Comparison of ENCODE assay signal across 36 cellular contexts in the genomic region with DNA sequence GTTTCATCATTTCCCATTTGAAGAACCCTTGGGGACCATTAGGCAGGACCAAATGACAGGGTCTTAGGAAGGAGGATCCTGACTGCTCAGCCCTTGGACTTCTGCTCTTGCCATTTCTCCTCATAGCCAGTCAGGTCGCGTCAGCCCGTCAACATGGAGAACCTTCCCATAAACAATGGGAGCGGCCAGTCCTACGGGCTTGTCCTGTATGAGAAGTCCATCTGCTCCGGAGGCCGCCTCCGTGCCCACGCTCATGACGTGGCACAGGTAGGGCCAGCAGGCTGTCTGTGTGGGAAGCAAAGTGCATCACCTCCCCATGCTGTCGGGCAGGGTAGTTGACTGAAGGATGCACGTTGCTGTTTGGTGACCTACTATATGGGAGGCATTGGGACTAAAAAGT. TPM values are rescaled to one million over a fixed set of nuclear protein-coding genes. Genes with fewer than 3 reads are reported as not detected.
"Had no signal": no experiment of that assay in that cellular context is flagged by ENCODE, and none has a peak within 500 bp of the region (broad histone marks: within the 10 kb centered on the region; RNA-seq: fewer than 3 reads in every experiment).

No MANE protein-coding gene starts in this region.

- H3K9me3 Mint-ChIP-seq: endodermal cell had no signal

- H3K4me1 Mint-ChIP-seq: activated CD4-positive, alpha-beta T cell treated with anti-CD3 and anti-CD28 coated beads for 36 hours; activated CD4-positive, alpha-beta T cell treated with anti-CD3 and anti-CD28 coated beads, Interleukin-2, amount 10 ng/mL, durations not matched to agents 24 days and 14 days; activated CD8-positive, alpha-beta memory T cell treated with anti-CD3 and anti-CD28 coated beads, Interleukin-2, amount 10 ng/mL, durations not matched to agents 7 days and 5 days; activated naive CD8-positive, alpha-beta T cell treated with anti-CD3 and anti-CD28 coated beads for 36 hours; activated naive CD8-positive, alpha-beta T cell treated with anti-CD3 and anti-CD28 coated beads, Interleukin-2, amount 50 U/mL, for 24 hours; brain; central memory CD8-positive, alpha-beta T cell; endodermal cell; T-helper 17 cell had no signal

- H3K27me3 Mint-ChIP-seq: activated CD4-positive, alpha-beta memory T cell treated with anti-CD3 and anti-CD28 coated beads for 36 hours; activated CD4-positive, alpha-beta T cell treated with anti-CD3 and anti-CD28 coated beads, Interleukin-2, amount 10 ng/mL, durations not matched to agents 24 days and 14 days; activated CD8-positive, alpha-beta memory T cell treated with anti-CD3 and anti-CD28 coated beads, Interleukin-2, amount 10 ng/mL, durations not matched to agents 7 days and 5 days; activated naive CD8-positive, alpha-beta T cell treated with anti-CD3 and anti-CD28 coated beads for 36 hours; activated naive CD8-positive, alpha-beta T cell treated with anti-CD3 and anti-CD28 coated beads, Interleukin-2, amount 50 U/mL, for 24 hours; central memory CD8-positive, alpha-beta T cell; T-helper 17 cell had no signal

- ATAC-seq: activated CD4-positive, alpha-beta T cell treated with anti-CD3 and anti-CD28 coated beads for 36 hours; activated CD8-positive, alpha-beta memory T cell treated with anti-CD3 and anti-CD28 coated beads, Interleukin-2, amount 10 ng/mL, durations not matched to agents 7 days and 5 days; activated CD8-positive, alpha-beta T cell treated with anti-CD3 and anti-CD28 coated beads, Interleukin-2, amount 10 ng/mL, durations not matched to agents 7 days and 5 days; activated naive CD8-positive, alpha-beta T cell treated with anti-CD3 and anti-CD28 coated beads, Interleukin-2, amount 50 U/mL, for 24 hours; activated T-cell treated with anti-CD3 and anti-CD28 coated beads, Interleukin-2, amount 50 U/mL, for 72 hours; esophagus mucosa; foreskin keratinocyte; gastrocnemius medialis; heart left ventricle; T-helper 17 cell had no signal

- H3K27ac ChIP-seq: adrenal gland, coronary artery, dorsolateral prefrontal cortex, foreskin keratinocyte, gastrocnemius medialis, heart left ventricle, WERI-Rb-1 had no signal

- H3K36me3 ChIP-seq: adrenal gland, gastrocnemius medialis, heart left ventricle, WERI-Rb-1 had no signal

- H3K27ac Mint-ChIP-seq: activated CD4-positive, alpha-beta memory T cell treated with anti-CD3 and anti-CD28 coated beads for 36 hours; activated CD4-positive, alpha-beta T cell treated with anti-CD3 and anti-CD28 coated beads for 36 hours; activated CD4-positive, alpha-beta T cell treated with anti-CD3 and anti-CD28 coated beads, Interleukin-2, amount 10 ng/mL, durations not matched to agents 24 days and 14 days; activated CD8-positive, alpha-beta memory T cell treated with anti-CD3 and anti-CD28 coated beads, Interleukin-2, amount 10 ng/mL, durations not matched to agents 7 days and 5 days; activated CD8-positive, alpha-beta T cell treated with anti-CD3 and anti-CD28 coated beads, Interleukin-2, amount 10 ng/mL, durations not matched to agents 7 days and 5 days; activated naive CD8-positive, alpha-beta T cell treated with anti-CD3 and anti-CD28 coated beads for 36 hours; activated naive CD8-positive, alpha-beta T cell treated with anti-CD3 and anti-CD28 coated beads, Interleukin-2, amount 50 U/mL, for 24 hours; activated T-cell treated with anti-CD3 and anti-CD28 coated beads, Interleukin-2, amount 50 U/mL, for 72 hours; brain; dendritic cell treated with granulocyte-macrophage colony-stimulating factor and Interleukin-4, amounts not matched to agents 40 ng/mL and 50 ng/mL, for 4 days; endodermal cell; T-helper 17 cell; T-helper 2 cell treated with Interferon-gamma antibody and Interleukin-4, amounts not matched to agents 5 μg/mL and 100 μg/mL, for 36 hours had no signal

- H3K4me1 ChIP-seq: adrenal gland, foreskin keratinocyte, gastrocnemius medialis, heart left ventricle had no signal

- H3K4me3 ChIP-seq: adrenal gland, coronary artery, dorsolateral prefrontal cortex, gastrocnemius medialis, heart left ventricle had no signal

- H3K36me3 Mint-ChIP-seq: brain had no signal

- DNase-seq: activated CD4-positive, alpha-beta memory T cell treated with anti-CD3 and anti-CD28 coated beads for 36 hours; activated CD4-positive, alpha-beta T cell treated with anti-CD3 and anti-CD28 coated beads for 36 hours; activated CD4-positive, alpha-beta T cell treated with anti-CD3 and anti-CD28 coated beads, Interleukin-2, amount 10 ng/mL, durations not matched to agents 24 days and 14 days; activated CD4-positive, CD25-positive, alpha-beta regulatory T cell; activated CD4-positive, CD25-positive, alpha-beta regulatory T cell treated with anti-CD3 and anti-CD28 coated beads, Interleukin-2, amount 50 U/mL, for 72 hours; activated CD8-positive, alpha-beta memory T cell treated with anti-CD3 and anti-CD28 coated beads, Interleukin-2, amount 10 ng/mL, durations not matched to agents 7 days and 5 days; activated CD8-positive, alpha-beta memory T cell treated with anti-CD3 and anti-CD28 coated beads, Interleukin-2, amount 50 U/mL, for 4 hours; activated CD8-positive, alpha-beta T cell treated with anti-CD3 and anti-CD28 coated beads, Interleukin-2, amount 10 ng/mL, durations not matched to agents 7 days and 5 days; activated gamma-delta T cell; activated naive CD4-positive, alpha-beta T cell; activated naive CD4-positive, alpha-beta T cell treated with anti-CD3 and anti-CD28 coated beads, Interleukin-2, amount 50 U/mL, for 16 hours; activated naive CD8-positive, alpha-beta T cell treated with anti-CD3 and anti-CD28 coated beads for 36 hours; activated naive CD8-positive, alpha-beta T cell treated with anti-CD3 and anti-CD28 coated beads, Interleukin-2, amount 50 U/mL, for 24 hours; activated T-cell treated with anti-CD3 and anti-CD28 coated beads, Interleukin-2, amount 50 U/mL, for 1 hour; activated T-cell treated with anti-CD3 and anti-CD28 coated beads, Interleukin-2, amount 50 U/mL, for 72 hours; adrenal gland; amygdala; aorta; dorsolateral prefrontal cortex; effector memory CD4-positive, alpha-beta T cell; endodermal cell; foreskin keratinocyte; gastrocnemius medialis; glutamatergic neuron; heart left ventricle; T-helper 1 cell; T-helper 17 cell; T1000; WERI-Rb-1 had no signal

- H3K4me3 Mint-ChIP-seq: activated CD4-positive, alpha-beta memory T cell treated with anti-CD3 and anti-CD28 coated beads for 36 hours; activated CD4-positive, alpha-beta T cell treated with anti-CD3 and anti-CD28 coated beads for 36 hours; activated CD4-positive, alpha-beta T cell treated with anti-CD3 and anti-CD28 coated beads, Interleukin-2, amount 10 ng/mL, durations not matched to agents 24 days and 14 days; activated CD8-positive, alpha-beta memory T cell treated with anti-CD3 and anti-CD28 coated beads, Interleukin-2, amount 10 ng/mL, durations not matched to agents 7 days and 5 days; activated CD8-positive, alpha-beta T cell treated with anti-CD3 and anti-CD28 coated beads, Interleukin-2, amount 10 ng/mL, durations not matched to agents 7 days and 5 days; activated naive CD8-positive, alpha-beta T cell treated with anti-CD3 and anti-CD28 coated beads for 36 hours; activated naive CD8-positive, alpha-beta T cell treated with anti-CD3 and anti-CD28 coated beads, Interleukin-2, amount 50 U/mL, for 24 hours; activated T-cell treated with anti-CD3 and anti-CD28 coated beads, Interleukin-2, amount 50 U/mL, for 72 hours; brain; central memory CD8-positive, alpha-beta T cell; dendritic cell treated with granulocyte-macrophage colony-stimulating factor and Interleukin-4, amounts not matched to agents 40 ng/mL and 50 ng/mL, for 4 days; endodermal cell; T-helper 17 cell; T-helper 2 cell treated with Interferon-gamma antibody and Interleukin-4, amounts not matched to agents 5 μg/mL and 100 μg/mL, for 36 hours had no signal

- H3K9me3 ChIP-seq: gastrocnemius medialis had no signal

- H3K27me3 ChIP-seq: adrenal gland, dorsolateral prefrontal cortex, foreskin keratinocyte, gastrocnemius medialis had no signal

RNA-seq across cellular contexts. Expression of a gene that starts 36.0 kb away (rescaled TPM):
- total RNA-seq: aorta, cardiac septum, esophagus mucosa, gastrocnemius medialis, heart left ventricle had no signal
